22 cellular contexts compared by ENCODE assay signal in genomic region chr2:108980076-108980475, GRCh38. TPM values are rescaled to one million over a fixed set of nuclear protein-coding genes. Genes with fewer than 3 reads are reported as not detected.
"Had no signal": no experiment of that assay in that cellular context is flagged by ENCODE, and none has a peak within 500 bp of the region (broad histone marks: within the 10 kb centered on the region; RNA-seq: fewer than 3 reads in every experiment).

No MANE protein-coding gene starts in this region.

- H3K36me3 ChIP-seq: colonic mucosa, esophagus squamous epithelium, stomach, thoracic aorta, transverse colon had no signal

- H3K9me3 ChIP-seq: colonic mucosa, esophagus squamous epithelium, stomach, thoracic aorta, transverse colon had no signal

- ATAC-seq: left ventricle myocardium superior; naive thymus-derived CD8-positive, alpha-beta T cell; right cardiac atrium had no signal

- H3K4me3 ChIP-seq: colonic mucosa, esophagus squamous epithelium, hepatocyte, lung, stomach, thoracic aorta, transverse colon had no signal

- DNase-seq: colonic mucosa; dermis blood vessel endothelial cell; esophagus squamous epithelium; foreskin fibroblast; head of caudate nucleus; left ventricle myocardium superior; mesendoderm; naive thymus-derived CD8-positive, alpha-beta T cell; right cardiac atrium; small intestine; stimulated activated CD4-positive, alpha-beta T cell treated with anti-CD3 and anti-CD28 coated beads, Interleukin-12 subunit alpha, Interleukin-12 subunit beta, amount 100 ng/mL, for 4 hours; stimulated activated naive CD4-positive, alpha-beta T cell; stomach; substantia nigra; transverse colon had no signal

- FAIRE-seq: small intestine had no signal

RNA-seq across cellular contexts. Expression of gene EDAR, which starts 8.9 kb away (rescaled TPM):
- total RNA-seq: cerebellum, dermis blood vessel endothelial cell, left ventricle myocardium superior, neural crest cell, osteocyte, posterior vena cava, thoracic aorta had no signal
